Comparison of ENCODE assay signal across 19 cellular contexts in genomic region chr4:16168710-16169388, GRCh38. TPM values are rescaled to one million over a fixed set of nuclear protein-coding genes. Genes with fewer than 3 reads are reported as not detected.
A peak's percentile ranks its signal among the peaks of the same experiment; 100 is the strongest.
DNase-seq lines count a peak whose midpoint lies in the region; ATAC-seq lines count a peak whose summit lies in the region.
"Had no signal": no experiment of that assay in that cellular context is flagged by ENCODE, and none has a peak within 500 bp of the region (broad histone marks: within the 10 kb centered on the region; RNA-seq: fewer than 3 reads in every experiment).

No MANE protein-coding gene starts in this region.

- no peak for DNase-seq in T-helper 2 cell treated with Interferon-gamma antibody and Interleukin-4, amounts not matched to agents 5 μg/mL and 100 μg/mL, for 36 hours (ENCODE audit: low spot score)
- DNase-seq in T-helper 2 cell = no peak
- DNase-seq in stimulated activated naive CD8-positive, alpha-beta T cell treated with anti-CD3 and anti-CD28 coated beads, Interleukin-15, amount 100 ng/mL, for 72 hours = no peak
- no peak for DNase-seq in stimulated activated naive CD8-positive, alpha-beta T cell treated with anti-CD3 and anti-CD28 coated beads, Interleukin-15, Interleukin-2, amounts not matched to agents 100 U/mL and 50 U/mL, for 24 hours
- peak in 1 of 2 donors; percentile 21 for DNase-seq in left colon
- no peak for DNase-seq in stimulated activated naive CD4-positive, alpha-beta T cell treated with Interleukin-2 at 50 U/mL for 16 hours (lab: John Stamatoyannopoulos, UW)
- no peak for DNase-seq in iPS-NIHi7 (ENCODE audit: extremely low spot score)
- DNase-seq: CD4-positive, alpha-beta memory T cell; DMS79; HCEC 1CT; NCI-H1105 treated with DMSO at 0.1 percent for 48 hours; NCI-H1694 treated with DMSO at 0.1 percent for 48 hours; NCI-H2107; NCI-H2227 treated with DMSO at 0.1 percent for 48 hours; NCI-H524; Peyer's patch had no signal

- peak overlapping the region; percentile 19 for H3K27ac Mint-ChIP-seq in T-helper 2 cell treated with Interferon-gamma antibody and Interleukin-4, amounts not matched to agents 5 μg/mL and 100 μg/mL, for 36 hours
- H3K27ac Mint-ChIP-seq in stimulated activated naive CD8-positive, alpha-beta T cell treated with anti-CD3 and anti-CD28 coated beads, Interleukin-15, amount 100 ng/mL, for 72 hours = peak overlapping the region; percentile 15 to 27
- H3K27ac Mint-ChIP-seq: B cell had no signal

- H3K27me3 Mint-ChIP-seq in T-helper 2 cell treated with Interferon-gamma antibody and Interleukin-4, amounts not matched to agents 5 μg/mL and 100 μg/mL, for 36 hours (ENCODE audit: low read depth) = no peaks in the 10 kb centered on the region
- no peaks in the 10 kb centered on the region for H3K27me3 Mint-ChIP-seq in stimulated activated naive CD8-positive, alpha-beta T cell treated with anti-CD3 and anti-CD28 coated beads, Interleukin-15, amount 100 ng/mL, for 72 hours
- H3K27me3 Mint-ChIP-seq: B cell; CD4-positive, alpha-beta memory T cell; IgD-negative memory B cell had no signal

- no peak overlapping the region for H3K4me3 Mint-ChIP-seq in T-helper 2 cell treated with Interferon-gamma antibody and Interleukin-4, amounts not matched to agents 5 μg/mL and 100 μg/mL, for 36 hours
- H3K4me3 Mint-ChIP-seq in stimulated activated naive CD8-positive, alpha-beta T cell treated with anti-CD3 and anti-CD28 coated beads, Interleukin-15, amount 100 ng/mL, for 72 hours = no peak overlapping the region
- H3K4me3 Mint-ChIP-seq: B cell, IgD-negative memory B cell had no signal

- H3K36me3 Mint-ChIP-seq in T-helper 2 cell treated with Interferon-gamma antibody and Interleukin-4, amounts not matched to agents 5 μg/mL and 100 μg/mL, for 36 hours (ENCODE audit: low read depth) = peaks cover 41% of the 10 kb centered on the region

- intact Hi-C loops in left colon (cut with DNase I, micrococcal nuclease) = no loop called here

- no peak for ATAC-seq in stimulated activated naive CD8-positive, alpha-beta T cell treated with anti-CD3 and anti-CD28 coated beads, Interleukin-15, amount 100 ng/mL, for 72 hours
- no peak for ATAC-seq in stimulated activated naive CD8-positive, alpha-beta T cell treated with anti-CD3 and anti-CD28 coated beads, Interleukin-15, Interleukin-2, amounts not matched to agents 100 U/mL and 50 U/mL, for 24 hours
- ATAC-seq in left colon (peak; percentile 81), HG03045 (IDR thresholded peaks at IDR 0.05; ENCODE audit: unreplicated experiment) (no peak)

- no peaks in the 10 kb centered on the region for H3K9me3 Mint-ChIP-seq in T-helper 2 cell treated with Interferon-gamma antibody and Interleukin-4, amounts not matched to agents 5 μg/mL and 100 μg/mL, for 36 hours
- H3K9me3 Mint-ChIP-seq in stimulated activated naive CD8-positive, alpha-beta T cell treated with anti-CD3 and anti-CD28 coated beads, Interleukin-15, amount 100 ng/mL, for 72 hours = no peaks in the 10 kb centered on the region
- H3K9me3 Mint-ChIP-seq: CD4-positive, alpha-beta memory T cell; IgD-negative memory B cell had no signal

- H3K4me1 Mint-ChIP-seq in T-helper 2 cell treated with Interferon-gamma antibody and Interleukin-4, amounts not matched to agents 5 μg/mL and 100 μg/mL, for 36 hours (ENCODE audit: low read depth) = no peaks in the 10 kb centered on the region
- H3K4me1 Mint-ChIP-seq in stimulated activated naive CD8-positive, alpha-beta T cell treated with anti-CD3 and anti-CD28 coated beads, Interleukin-15, amount 100 ng/mL, for 72 hours = no peaks in the 10 kb centered on the region

RNA-seq across cellular contexts. Expression of gene TAPT1, which starts 57.4 kb away (rescaled TPM):
- 10 to 100 TPM; 37.5 to 41.2 TPM for total RNA-seq in left colon
